ENCODE assay signal across 1 cellular context in genomic region chr17:50626037-50626574, GRCh38.
TF ChIP-seq lines count a peak whose summit lies in the region.

No MANE protein-coding gene starts in this region.

TF ChIP-seq in HepG2, 621 proteins besides CTCF, POLR2A, EP300 and RAD21 (continued from another document and continues in another):
- TF ChIP-seq ZNF318 (CRISPR knock-in tag; IDR thresholded peaks at IDR 0.05) (0 out of 2 replicates have a peak, but pooled peaks have one; percentile 46), ZFP62 (CRISPR knock-in tag; IDR thresholded peaks at IDR 0.05) (no peak), GTF2F1 (IDR thresholded peaks at IDR 0.05; ENCODE audit: low read length) (no peak), ZBTB7B (CRISPR knock-in tag; IDR thresholded peaks at IDR 0.05) (0 out of 2 replicates have a peak, but pooled peaks have one; percentile 46), ZFX (CRISPR knock-in tag; IDR thresholded peaks at IDR 0.05; ENCODE audit: low read depth) (peak; percentile 95), NR0B2 (CRISPR knock-in tag; IDR thresholded peaks at IDR 0.05) (no peak), ZKSCAN5 (CRISPR knock-in tag; IDR thresholded peaks at IDR 0.05) (no peak), ZNF782 (CRISPR knock-in tag; IDR thresholded peaks at IDR 0.05; ENCODE audit: borderline replicate concordance) (peak; percentile 86; the same call in 1 of the 2 replicates), ZSCAN9 (CRISPR knock-in tag; IDR thresholded peaks at IDR 0.05; ENCODE audit: borderline replicate concordance) (no peak), HIC2 (CRISPR knock-in tag; IDR thresholded peaks at IDR 0.05; ENCODE audit: low read depth) (no peak), ZNF660 (CRISPR knock-in tag; IDR thresholded peaks at IDR 0.05; ENCODE audit: borderline replicate concordance, low read depth) (no peak), HOXA5 (CRISPR knock-in tag; IDR thresholded peaks at IDR 0.05) (peak; percentile 64; the same call in 1 of the 2 replicates), ZNF780A (CRISPR knock-in tag; IDR thresholded peaks at IDR 0.05) (no peak), NFE2L2 (IDR thresholded peaks at IDR 0.05; ENCODE audit: low read length) (no peak), ARHGAP35 (CRISPR knock-in tag; IDR thresholded peaks at IDR 0.05; ENCODE audit: borderline replicate concordance) (peak; percentile 45; the same call in 1 of the 2 replicates), IKZF1 (IDR thresholded peaks at IDR 0.05) (no peak), MTF1 (CRISPR knock-in tag; IDR thresholded peaks at IDR 0.05) (no peak), ZHX1 (CRISPR knock-in tag; IDR thresholded peaks at IDR 0.05; ENCODE audit: low read depth) (no peak), ZNF607 (CRISPR knock-in tag; IDR thresholded peaks at IDR 0.05; ENCODE audit: borderline replicate concordance) (no peak)
- TF ChIP-seq, protein P1, sequence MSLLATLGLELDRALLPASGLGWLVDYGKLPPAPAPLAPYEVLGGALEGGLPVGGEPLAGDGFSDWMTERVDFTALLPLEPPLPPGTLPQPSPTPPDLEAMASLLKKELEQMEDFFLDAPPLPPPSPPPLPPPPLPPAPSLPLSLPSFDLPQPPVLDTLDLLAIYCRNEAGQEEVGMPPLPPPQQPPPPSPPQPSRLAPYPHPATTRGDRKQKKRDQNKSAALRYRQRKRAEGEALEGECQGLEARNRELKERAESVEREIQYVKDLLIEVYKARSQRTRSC (CRISPR knock-in tag; IDR thresholded peaks at IDR 0.05; ENCODE audit: low read depth), result no peak
- TF ChIP-seq, protein P2, sequence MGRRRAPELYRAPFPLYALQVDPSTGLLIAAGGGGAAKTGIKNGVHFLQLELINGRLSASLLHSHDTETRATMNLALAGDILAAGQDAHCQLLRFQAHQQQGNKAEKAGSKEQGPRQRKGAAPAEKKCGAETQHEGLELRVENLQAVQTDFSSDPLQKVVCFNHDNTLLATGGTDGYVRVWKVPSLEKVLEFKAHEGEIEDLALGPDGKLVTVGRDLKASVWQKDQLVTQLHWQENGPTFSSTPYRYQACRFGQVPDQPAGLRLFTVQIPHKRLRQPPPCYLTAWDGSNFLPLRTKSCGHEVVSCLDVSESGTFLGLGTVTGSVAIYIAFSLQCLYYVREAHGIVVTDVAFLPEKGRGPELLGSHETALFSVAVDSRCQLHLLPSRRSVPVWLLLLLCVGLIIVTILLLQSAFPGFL (CRISPR knock-in tag; IDR thresholded peaks at IDR 0.05), result no peak
- TF ChIP-seq, protein P3, sequence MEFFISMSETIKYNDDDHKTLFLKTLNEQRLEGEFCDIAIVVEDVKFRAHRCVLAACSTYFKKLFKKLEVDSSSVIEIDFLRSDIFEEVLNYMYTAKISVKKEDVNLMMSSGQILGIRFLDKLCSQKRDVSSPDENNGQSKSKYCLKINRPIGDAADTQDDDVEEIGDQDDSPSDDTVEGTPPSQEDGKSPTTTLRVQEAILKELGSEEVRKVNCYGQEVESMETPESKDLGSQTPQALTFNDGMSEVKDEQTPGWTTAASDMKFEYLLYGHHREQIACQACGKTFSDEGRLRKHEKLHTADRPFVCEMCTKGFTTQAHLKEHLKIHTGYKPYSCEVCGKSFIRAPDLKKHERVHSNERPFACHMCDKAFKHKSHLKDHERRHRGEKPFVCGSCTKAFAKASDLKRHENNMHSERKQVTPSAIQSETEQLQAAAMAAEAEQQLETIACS (CRISPR knock-in tag; IDR thresholded peaks at IDR 0.05), result no peak
- TF ChIP-seq, protein P4, sequence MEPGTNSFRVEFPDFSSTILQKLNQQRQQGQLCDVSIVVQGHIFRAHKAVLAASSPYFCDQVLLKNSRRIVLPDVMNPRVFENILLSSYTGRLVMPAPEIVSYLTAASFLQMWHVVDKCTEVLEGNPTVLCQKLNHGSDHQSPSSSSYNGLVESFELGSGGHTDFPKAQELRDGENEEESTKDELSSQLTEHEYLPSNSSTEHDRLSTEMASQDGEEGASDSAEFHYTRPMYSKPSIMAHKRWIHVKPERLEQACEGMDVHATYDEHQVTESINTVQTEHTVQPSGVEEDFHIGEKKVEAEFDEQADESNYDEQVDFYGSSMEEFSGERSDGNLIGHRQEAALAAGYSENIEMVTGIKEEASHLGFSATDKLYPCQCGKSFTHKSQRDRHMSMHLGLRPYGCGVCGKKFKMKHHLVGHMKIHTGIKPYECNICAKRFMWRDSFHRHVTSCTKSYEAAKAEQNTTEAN (CRISPR knock-in tag; conservative IDR thresholded peaks at IDR 0.05), result no peak
- TF ChIP-seq, protein P5, sequence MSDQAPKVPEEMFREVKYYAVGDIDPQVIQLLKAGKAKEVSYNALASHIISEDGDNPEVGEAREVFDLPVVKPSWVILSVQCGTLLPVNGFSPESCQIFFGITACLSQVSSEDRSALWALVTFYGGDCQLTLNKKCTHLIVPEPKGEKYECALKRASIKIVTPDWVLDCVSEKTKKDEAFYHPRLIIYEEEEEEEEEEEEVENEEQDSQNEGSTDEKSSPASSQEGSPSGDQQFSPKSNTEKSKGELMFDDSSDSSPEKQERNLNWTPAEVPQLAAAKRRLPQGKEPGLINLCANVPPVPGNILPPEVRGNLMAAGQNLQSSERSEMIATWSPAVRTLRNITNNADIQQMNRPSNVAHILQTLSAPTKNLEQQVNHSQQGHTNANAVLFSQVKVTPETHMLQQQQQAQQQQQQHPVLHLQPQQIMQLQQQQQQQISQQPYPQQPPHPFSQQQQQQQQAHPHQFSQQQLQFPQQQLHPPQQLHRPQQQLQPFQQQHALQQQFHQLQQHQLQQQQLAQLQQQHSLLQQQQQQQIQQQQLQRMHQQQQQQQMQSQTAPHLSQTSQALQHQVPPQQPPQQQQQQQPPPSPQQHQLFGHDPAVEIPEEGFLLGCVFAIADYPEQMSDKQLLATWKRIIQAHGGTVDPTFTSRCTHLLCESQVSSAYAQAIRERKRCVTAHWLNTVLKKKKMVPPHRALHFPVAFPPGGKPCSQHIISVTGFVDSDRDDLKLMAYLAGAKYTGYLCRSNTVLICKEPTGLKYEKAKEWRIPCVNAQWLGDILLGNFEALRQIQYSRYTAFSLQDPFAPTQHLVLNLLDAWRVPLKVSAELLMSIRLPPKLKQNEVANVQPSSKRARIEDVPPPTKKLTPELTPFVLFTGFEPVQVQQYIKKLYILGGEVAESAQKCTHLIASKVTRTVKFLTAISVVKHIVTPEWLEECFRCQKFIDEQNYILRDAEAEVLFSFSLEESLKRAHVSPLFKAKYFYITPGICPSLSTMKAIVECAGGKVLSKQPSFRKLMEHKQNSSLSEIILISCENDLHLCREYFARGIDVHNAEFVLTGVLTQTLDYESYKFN (CRISPR knock-in tag; conservative IDR thresholded peaks at IDR 0.05), result no peak; the same call in 1 of the 2 replicates
- TF ChIP-seq, protein P6, sequence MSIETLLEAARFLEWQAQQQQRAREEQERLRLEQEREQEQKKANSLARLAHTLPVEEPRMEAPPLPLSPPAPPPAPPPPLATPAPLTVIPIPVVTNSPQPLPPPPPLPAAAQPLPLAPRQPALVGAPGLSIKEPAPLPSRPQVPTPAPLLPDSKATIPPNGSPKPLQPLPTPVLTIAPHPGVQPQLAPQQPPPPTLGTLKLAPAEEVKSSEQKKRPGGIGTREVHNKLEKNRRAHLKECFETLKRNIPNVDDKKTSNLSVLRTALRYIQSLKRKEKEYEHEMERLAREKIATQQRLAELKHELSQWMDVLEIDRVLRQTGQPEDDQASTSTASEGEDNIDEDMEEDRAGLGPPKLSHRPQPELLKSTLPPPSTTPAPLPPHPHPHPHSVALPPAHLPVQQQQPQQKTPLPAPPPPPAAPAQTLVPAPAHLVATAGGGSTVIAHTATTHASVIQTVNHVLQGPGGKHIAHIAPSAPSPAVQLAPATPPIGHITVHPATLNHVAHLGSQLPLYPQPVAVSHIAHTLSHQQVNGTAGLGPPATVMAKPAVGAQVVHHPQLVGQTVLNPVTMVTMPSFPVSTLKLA (IDR thresholded peaks at IDR 0.05), result no peak
- TF ChIP-seq, protein P7, sequence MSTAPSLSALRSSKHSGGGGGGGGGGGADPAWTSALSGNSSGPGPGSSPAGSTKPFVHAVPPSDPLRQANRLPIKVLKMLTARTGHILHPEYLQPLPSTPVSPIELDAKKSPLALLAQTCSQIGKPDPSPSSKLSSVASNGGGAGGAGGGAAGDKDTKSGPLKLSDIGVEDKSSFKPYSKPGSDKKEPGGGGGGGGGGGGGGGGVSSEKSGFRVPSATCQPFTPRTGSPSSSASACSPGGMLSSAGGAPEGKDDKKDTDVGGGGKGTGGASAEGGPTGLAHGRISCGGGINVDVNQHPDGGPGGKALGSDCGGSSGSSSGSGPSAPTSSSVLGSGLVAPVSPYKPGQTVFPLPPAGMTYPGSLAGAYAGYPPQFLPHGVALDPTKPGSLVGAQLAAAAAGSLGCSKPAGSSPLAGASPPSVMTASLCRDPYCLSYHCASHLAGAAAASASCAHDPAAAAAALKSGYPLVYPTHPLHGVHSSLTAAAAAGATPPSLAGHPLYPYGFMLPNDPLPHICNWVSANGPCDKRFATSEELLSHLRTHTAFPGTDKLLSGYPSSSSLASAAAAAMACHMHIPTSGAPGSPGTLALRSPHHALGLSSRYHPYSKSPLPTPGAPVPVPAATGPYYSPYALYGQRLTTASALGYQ (CRISPR knock-in tag; IDR thresholded peaks at IDR 0.05), result no peak; the same call in 1 of the 2 replicates
